ENCODE assay signal across 10 cellular contexts in the genomic region with DNA sequence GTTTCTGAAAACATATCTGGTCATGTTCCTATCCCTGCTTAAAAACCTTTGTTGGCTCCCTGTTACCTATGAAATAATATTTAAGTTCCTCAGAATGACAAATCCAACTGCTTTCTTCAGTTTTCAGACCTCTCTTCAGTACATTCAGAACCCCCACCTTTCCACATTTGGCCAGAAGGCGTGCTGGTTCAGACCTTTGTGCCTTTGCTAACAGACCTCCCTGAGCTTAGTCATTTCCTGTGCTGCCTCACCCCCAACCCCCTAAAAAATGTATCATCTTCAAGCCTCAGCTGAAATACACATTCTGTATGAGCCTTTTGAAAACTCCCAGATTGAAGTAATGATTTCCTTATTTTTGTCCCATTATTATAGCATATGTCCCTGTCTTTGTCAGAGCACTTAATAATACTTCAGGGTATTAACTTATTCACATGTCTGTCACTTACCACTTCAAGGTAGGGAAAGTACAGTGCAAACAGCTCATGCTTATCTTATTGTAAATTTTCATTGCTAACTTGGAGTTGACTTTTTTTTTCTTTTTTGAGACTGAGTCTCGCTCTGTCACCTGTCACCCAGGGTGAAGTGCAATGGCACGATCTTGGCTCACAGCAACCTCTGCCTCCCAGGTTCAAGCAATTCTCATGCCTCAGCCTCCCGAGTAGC. TPM values are rescaled to one million over a fixed set of nuclear protein-coding genes. Genes with fewer than 3 reads are reported as not detected.
A peak's percentile ranks its signal among the peaks of the same experiment; 100 is the strongest.
DNase-seq lines count a peak whose midpoint lies in the region; ATAC-seq and TF ChIP-seq lines count a peak whose summit lies in the region.
"Had no signal": no experiment of that assay in that cellular context is flagged by ENCODE, and none has a peak within 500 bp of the region (broad histone marks: within the 10 kb centered on the region; RNA-seq: fewer than 3 reads in every experiment).

No MANE protein-coding gene starts in this region.

- POLR2A ChIA-PET in MCF 10A (lab: Yijun Ruan, JAX): interaction anchor here (0.5 to 3.4 kb wide), 13 partner anchors 9 to 1162 kb away, joined by 3 to 19 read pairs (median 4); partner anchors contain the start of gene ECI2

- H3K4me1 Mint-ChIP-seq in MCF 10A (ENCODE audit: insufficient read depth, unreplicated experiment): peaks cover 20% of the 10 kb centered on the region
- peaks cover 24% of the 10 kb centered on the region for H3K4me1 Mint-ChIP-seq in stimulated activated effector memory CD8-positive, alpha-beta T cell treated with anti-CD3 and anti-CD28 coated beads, Interleukin-12 subunit alpha, Interleukin-12 subunit beta, amount 100 ng/mL, for 72 hours

- CTCF ChIA-PET in MCF 10A (lab: Yijun Ruan, JAX): interaction anchor here (0.7 to 7.2 kb wide), 7 partner anchors 36 to 1213 kb away, joined by 3 to 92 read pairs (median 4); no protein-coding TSS in a partner anchor

- peak overlapping the region; percentile 80 for H3K27ac Mint-ChIP-seq in MCF 10A (ENCODE audit: low read depth, unreplicated experiment)
- peak overlapping the region; percentile 95 for H3K27ac Mint-ChIP-seq in stimulated activated effector memory CD8-positive, alpha-beta T cell treated with anti-CD3 and anti-CD28 coated beads, Interleukin-12 subunit alpha, Interleukin-12 subunit beta, amount 100 ng/mL, for 72 hours

- intact Hi-C loops in MCF 10A (cut with micrococcal nuclease) (loop anchor here (1.0 to 2.0 kb wide), 2 partner anchors 68 to 97 kb away; no protein-coding TSS in a partner anchor), breast epithelium (cut with DNase I; ENCODE audit: low total_unique reads) (no loop called here)

- ATAC-seq in stimulated activated effector memory CD8-positive, alpha-beta T cell treated with anti-CD3 and anti-CD28 coated beads, Interleukin-12 subunit alpha, Interleukin-12 subunit beta, amount 100 ng/mL, for 72 hours: peak; percentile 93
- ATAC-seq in HG03521 (IDR thresholded peaks at IDR 0.05; ENCODE audit: unreplicated experiment): no peak
- no peak for ATAC-seq in HG02642 (IDR thresholded peaks at IDR 0.05; ENCODE audit: poor library complexity, unreplicated experiment)

- BruUV-seq in MCF 10A (replicated peaks; lab: Mats Ljungman, UMichigan): no TSS peak

- peaks cover 5% of the 10 kb centered on the region for H3K36me3 ChIP-seq in breast epithelium
- peaks cover 82% of the 10 kb centered on the region for H3K36me3 ChIP-seq in suprapubic skin

- no peak for TF ChIP-seq EP300 in suprapubic skin (IDR thresholded peaks at IDR 0.05)

- WGBS in suprapubic skin: 86% methylated on average over 4 of the region's 4 CpGs

- no peaks in the 10 kb centered on the region for H3K4me1 ChIP-seq in breast epithelium
- peaks cover 8% of the 10 kb centered on the region for H3K4me1 ChIP-seq in suprapubic skin

- H3K4me3 Mint-ChIP-seq in MCF 10A (ENCODE audit: unreplicated experiment): peak overlapping the region; percentile 23
- peak overlapping the region; percentile 69 for H3K4me3 Mint-ChIP-seq in stimulated activated effector memory CD8-positive, alpha-beta T cell treated with anti-CD3 and anti-CD28 coated beads, Interleukin-12 subunit alpha, Interleukin-12 subunit beta, amount 100 ng/mL, for 72 hours

- no peak overlapping the region for H3K4me3 ChIP-seq in breast epithelium
- H3K4me3 ChIP-seq in suprapubic skin: no peak overlapping the region
- H3K4me3 ChIP-seq: BLaER1 treated with 17β-estradiol and CSF1 and Interleukin-3, amounts not matched to agents 10 nM and 100 nM had no signal

- no peak for TF ChIP-seq CTCF in MCF 10A (IDR thresholded peaks at IDR 0.05; ENCODE audit: unreplicated experiment)
- TF ChIP-seq CTCF in breast epithelium (IDR thresholded peaks at IDR 0.05): no peak
- no peak for TF ChIP-seq CTCF in suprapubic skin (IDR thresholded peaks at IDR 0.05)

- H3K27me3 ChIP-seq in breast epithelium (no peaks in the 10 kb centered on the region), suprapubic skin (no peaks in the 10 kb centered on the region)
- H3K27me3 ChIP-seq: BLaER1 treated with 17β-estradiol and CSF1 and Interleukin-3, amounts not matched to agents 10 nM and 100 nM had no signal

- no peaks in the 10 kb centered on the region for H3K27me3 Mint-ChIP-seq in MCF 10A (ENCODE audit: insufficient read depth, unreplicated experiment)

- DNase-seq in MCF 10A (ENCODE audit: unreplicated experiment): peak; percentile 90
- DNase-seq in breast epithelium (ENCODE audit: low spot score in 2 of 2): no peak
- DNase-seq in activated T-cell treated with anti-CD3 and anti-CD28 coated beads, Interleukin-2, amount 50 U/mL, for 48 hours: peak; percentile 71 to 75
- DNase-seq in iris pigment epithelial cell (ENCODE audit: low read depth): peak; percentile 95
- DNase-seq in stimulated activated effector memory CD8-positive, alpha-beta T cell treated with anti-CD3 and anti-CD28 coated beads, Interleukin-12 subunit alpha, Interleukin-12 subunit beta, amount 100 ng/mL, for 72 hours (ENCODE audit: low spot score in 2 of 2): peak; percentile 19 to 71
- no peak for DNase-seq in suprapubic skin (ENCODE audit: low spot score in 2 of 2)

- no peaks in the 10 kb centered on the region for H3K9me3 Mint-ChIP-seq in MCF 10A (ENCODE audit: unreplicated experiment)
- no peaks in the 10 kb centered on the region for H3K9me3 Mint-ChIP-seq in stimulated activated effector memory CD8-positive, alpha-beta T cell treated with anti-CD3 and anti-CD28 coated beads, Interleukin-12 subunit alpha, Interleukin-12 subunit beta, amount 100 ng/mL, for 72 hours

- TF ChIP-seq POLR2A in breast epithelium (IDR thresholded peaks at IDR 0.05) (no peak), suprapubic skin (IDR thresholded peaks at IDR 0.05) (no peak)

- peaks cover 88% of the 10 kb centered on the region for H3K36me3 Mint-ChIP-seq in MCF 10A (ENCODE audit: insufficient read depth, unreplicated experiment)
- peaks cover 100% of the 10 kb centered on the region for H3K36me3 Mint-ChIP-seq in stimulated activated effector memory CD8-positive, alpha-beta T cell treated with anti-CD3 and anti-CD28 coated beads, Interleukin-12 subunit alpha, Interleukin-12 subunit beta, amount 100 ng/mL, for 72 hours

- H3K27ac ChIP-seq in breast epithelium (no peak overlapping the region), suprapubic skin (no peak overlapping the region)

- H3K9me3 ChIP-seq in breast epithelium: no peaks in the 10 kb centered on the region
- H3K9me3 ChIP-seq in suprapubic skin: no peaks in the 10 kb centered on the region
- H3K9me3 ChIP-seq: BLaER1 treated with 17β-estradiol and CSF1 and Interleukin-3, amounts not matched to agents 10 nM and 100 nM had no signal

RNA-seq across cellular contexts. Expression of gene FAM217A, which starts 19.7 kb away (rescaled TPM):
- total RNA-seq in MCF 10A (2022) (not detected in 2 replicates), breast epithelium (not detected), suprapubic skin (not detected)
- total RNA-seq: activated CD8-positive, alpha-beta memory T cell treated with anti-CD3 and anti-CD28 coated beads for 36 hours had no signal

Comparison
In these comparisons a context has a peak if more than half of its experiments do, and no peak if none do; other contexts are left out.
1. DNase-seq: peak in MCF 10A (single experiment), activated T-cell treated with anti-CD3 and anti-CD28 coated beads, Interleukin-2, amount 50 U/mL, for 48 hours (2 of 2), iris pigment epithelial cell (single experiment) and stimulated activated effector memory CD8-positive, alpha-beta T cell treated with anti-CD3 and anti-CD28 coated beads, Interleukin-12 subunit alpha, Interleukin-12 subunit beta, amount 100 ng/mL, for 72 hours (2 of 2); none in breast epithelium (0 of 2) and suprapubic skin (0 of 2).